In the genomic region with DNA sequence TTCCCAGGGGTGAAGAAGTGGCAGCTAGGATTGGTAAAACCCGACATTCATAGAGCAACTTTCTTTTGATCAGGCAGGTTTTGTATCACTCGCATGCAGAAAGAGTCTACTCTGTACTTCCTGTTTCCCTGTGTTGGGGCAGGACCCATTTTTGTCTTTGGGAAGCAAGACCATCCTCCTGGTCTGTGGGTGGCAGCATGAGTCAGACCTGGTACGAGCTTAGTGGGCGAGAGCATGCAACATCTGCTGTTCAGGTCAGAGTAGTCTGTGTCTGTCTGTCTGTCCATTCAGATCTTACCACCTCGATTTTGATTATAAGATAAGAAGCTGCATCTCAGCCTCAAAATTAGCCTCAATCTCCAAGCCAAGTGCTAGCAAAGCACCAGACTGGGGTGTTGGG, we compare ENCODE assay signal across 8 cellular contexts.
DNase-seq lines count a peak whose midpoint lies in the region; ATAC-seq and TF ChIP-seq lines count a peak whose summit lies in the region.

No MANE protein-coding gene starts in this region.

- peaks cover 5% of the 10 kb centered on the region for H3K36me3 Mint-ChIP-seq in CD8-positive, alpha-beta T cell
- peaks cover 39% of the 10 kb centered on the region for H3K36me3 Mint-ChIP-seq in activated T-helper 2 cell treated with anti-CD3 and anti-CD28 coated beads, Interferon-gamma antibody, Interleukin-2, Interleukin-4, amounts not matched to agents 10 μg/mL and 5 μg/mL and 100 μg/mL, durations not matched to agents 14 hours and 24 hours and 36 hours (ENCODE audit: low read depth)
- H3K36me3 Mint-ChIP-seq in neural progenitor cell, result no peaks in the 10 kb centered on the region

- peak; percentile 16 for ATAC-seq in CD8-positive, alpha-beta T cell
- no peak for ATAC-seq in HG03565 (IDR thresholded peaks at IDR 0.05; ENCODE audit: unreplicated experiment)
- ATAC-seq in HG02840 (IDR thresholded peaks at IDR 0.05; ENCODE audit: low FRiP score, unreplicated experiment), result no peak

- H3K4me2 ChIP-seq in neural progenitor cell, result peak overlapping the region; percentile 14

- peaks cover 27% of the 10 kb centered on the region for H4K20me1 ChIP-seq in neural progenitor cell (ENCODE audit: low read depth)

- no peaks in the 10 kb centered on the region for H3K27me3 Mint-ChIP-seq in CD8-positive, alpha-beta T cell (ENCODE audit: low read depth)
- no peaks in the 10 kb centered on the region for H3K27me3 Mint-ChIP-seq in activated T-helper 2 cell treated with anti-CD3 and anti-CD28 coated beads, Interferon-gamma antibody, Interleukin-2, Interleukin-4, amounts not matched to agents 10 μg/mL and 5 μg/mL and 100 μg/mL, durations not matched to agents 14 hours and 24 hours and 36 hours (ENCODE audit: low read depth)
- H3K27me3 Mint-ChIP-seq in neural progenitor cell (ENCODE audit: insufficient read depth, low read depth), result no peaks in the 10 kb centered on the region

- no peaks in the 10 kb centered on the region for H3K9me3 ChIP-seq in CD8-positive, alpha-beta T cell (ENCODE audit: low read length)
- H3K9me3 ChIP-seq in neural progenitor cell (ENCODE audit: low read depth), result no peaks in the 10 kb centered on the region

- DNase-seq in CD8-positive, alpha-beta T cell, result peak in 4 of 7 experiments; percentile 43 to 67 (median 53)
- peak; percentile 59 for DNase-seq in NCI-H2196 treated with DMSO at 0.1 percent for 48 hours (lab: John Stamatoyannopoulos, UW; ENCODE audit: unreplicated experiment)
- no peak for DNase-seq in activated T-helper 2 cell treated with anti-CD3 and anti-CD28 coated beads, Interferon-gamma antibody, Interleukin-2, Interleukin-4, amounts not matched to agents 10 μg/mL and 5 μg/mL and 100 μg/mL, durations not matched to agents 14 hours and 24 hours and 36 hours (ENCODE audit: low spot score)
- no peak for DNase-seq in neural progenitor cell (ENCODE audit: low spot score)
- DNase-seq in ecto neural progenitor cell (ENCODE audit: low spot score), result no peak
- no peak for DNase-seq in epidermal melanocyte (ENCODE audit: insufficient read length, low spot score)

- H3K9me3 Mint-ChIP-seq in CD8-positive, alpha-beta T cell, result no peaks in the 10 kb centered on the region
- H3K9me3 Mint-ChIP-seq in activated T-helper 2 cell treated with anti-CD3 and anti-CD28 coated beads, Interferon-gamma antibody, Interleukin-2, Interleukin-4, amounts not matched to agents 10 μg/mL and 5 μg/mL and 100 μg/mL, durations not matched to agents 14 hours and 24 hours and 36 hours, result no peaks in the 10 kb centered on the region
- no peaks in the 10 kb centered on the region for H3K9me3 Mint-ChIP-seq in neural progenitor cell

- H2AFZ ChIP-seq in neural progenitor cell (replicated peaks), result no peak overlapping the region

- H3K4me1 Mint-ChIP-seq in CD8-positive, alpha-beta T cell (ENCODE audit: low read depth), result peaks cover 75% of the 10 kb centered on the region
- peaks cover 66% of the 10 kb centered on the region for H3K4me1 Mint-ChIP-seq in activated T-helper 2 cell treated with anti-CD3 and anti-CD28 coated beads, Interferon-gamma antibody, Interleukin-2, Interleukin-4, amounts not matched to agents 10 μg/mL and 5 μg/mL and 100 μg/mL, durations not matched to agents 14 hours and 24 hours and 36 hours (ENCODE audit: low read depth)
- H3K4me1 Mint-ChIP-seq in neural progenitor cell, result peaks cover 51% of the 10 kb centered on the region

- H3K4me3 ChIP-seq in CD8-positive, alpha-beta T cell (ENCODE audit: low read depth, low read length), result no peak overlapping the region
- H3K4me3 ChIP-seq in neural progenitor cell, result no peak overlapping the region

- H3K4me1 ChIP-seq in CD8-positive, alpha-beta T cell (ENCODE audit: insufficient read depth, low read length), result peaks cover 65% of the 10 kb centered on the region
- peaks cover 32% of the 10 kb centered on the region for H3K4me1 ChIP-seq in neural progenitor cell

- no peaks in the 10 kb centered on the region for H3K79me2 ChIP-seq in neural progenitor cell (ENCODE audit: low read depth)

- no peaks in the 10 kb centered on the region for H3K36me3 ChIP-seq in CD8-positive, alpha-beta T cell (ENCODE audit: insufficient read depth, low read length)
- H3K36me3 ChIP-seq in neural progenitor cell, result no peaks in the 10 kb centered on the region

- intact Hi-C loops in CD8-positive, alpha-beta T cell (cut with DNase I, micrococcal nuclease), result loop anchor here in 1 of 2 experiments (5.0 to 10.0 kb wide), 5 partner anchors 38 to 1705 kb away; partner anchors contain the start of genes COQ7 and SMG1
- intact Hi-C loops in activated T-helper 2 cell treated with anti-CD3 and anti-CD28 coated beads, Interferon-gamma antibody, Interleukin-2, Interleukin-4, amounts not matched to agents 10 μg/mL and 5 μg/mL and 100 μg/mL, durations not matched to agents 14 hours and 24 hours and 36 hours (cut with micrococcal nuclease), result loop anchor here (2.0 kb wide), 1 partner anchor 13 kb away; no protein-coding TSS in a partner anchor

- no peak for TF ChIP-seq CTCF in CD8-positive, alpha-beta T cell (IDR thresholded peaks at IDR 0.05)
- TF ChIP-seq CTCF in neural progenitor cell (IDR thresholded peaks at IDR 0.05), result no peak

- H3K27me3 ChIP-seq in CD8-positive, alpha-beta T cell (ENCODE audit: insufficient read depth, low read length), result no peaks in the 10 kb centered on the region
- H3K27me3 ChIP-seq in neural progenitor cell, result no peaks in the 10 kb centered on the region

- H3K27ac Mint-ChIP-seq in CD8-positive, alpha-beta T cell, result peak overlapping the region; percentile 97
- H3K27ac Mint-ChIP-seq in activated T-helper 2 cell treated with anti-CD3 and anti-CD28 coated beads, Interferon-gamma antibody, Interleukin-2, Interleukin-4, amounts not matched to agents 10 μg/mL and 5 μg/mL and 100 μg/mL, durations not matched to agents 14 hours and 24 hours and 36 hours, result peak overlapping the region; percentile 63
- H3K27ac Mint-ChIP-seq in neural progenitor cell, result no peak overlapping the region

- CTCF ChIA-PET in CD8-positive, alpha-beta T cell (lab: Charles Lee), result interaction anchor here (0.6 to 3.7 kb wide), 9 partner anchors 10 to 220 kb away, joined by 3 to 12 read pairs (median 4); no protein-coding TSS in a partner anchor

- H3K9ac ChIP-seq in neural progenitor cell, result no peak overlapping the region

- peaks cover 3% of the 10 kb centered on the region for H3F3A ChIP-seq in neural progenitor cell (ENCODE audit: low read depth)

- no peak overlapping the region for H3K27ac ChIP-seq in CD8-positive, alpha-beta T cell (ENCODE audit: low read depth, low read length)
- H3K27ac ChIP-seq in neural progenitor cell, result no peak overlapping the region

- POLR2A ChIA-PET in CD8-positive, alpha-beta T cell (lab: Charles Lee), result interaction anchor here (0.7 to 4.1 kb wide), 3 partner anchors 11 to 109 kb away, joined by 3 to 32 read pairs (median 3); no protein-coding TSS in a partner anchor

- peak overlapping the region; percentile 54 for H3K4me3 Mint-ChIP-seq in CD8-positive, alpha-beta T cell
- peak overlapping the region; percentile 26 for H3K4me3 Mint-ChIP-seq in activated T-helper 2 cell treated with anti-CD3 and anti-CD28 coated beads, Interferon-gamma antibody, Interleukin-2, Interleukin-4, amounts not matched to agents 10 μg/mL and 5 μg/mL and 100 μg/mL, durations not matched to agents 14 hours and 24 hours and 36 hours (ENCODE audit: low read depth)
- no peak overlapping the region for H3K4me3 Mint-ChIP-seq in neural progenitor cell

Comparison
In these comparisons a context has a peak if more than half of its experiments do, and no peak if none do; other contexts are left out.
1. DNase-seq: peak in CD8-positive, alpha-beta T cell (4 of 7) and NCI-H2196 treated with DMSO at 0.1 percent for 48 hours (single experiment); none in activated T-helper 2 cell treated with anti-CD3 and anti-CD28 coated beads, Interferon-gamma antibody, Interleukin-2, Interleukin-4, amounts not matched to agents 10 μg/mL and 5 μg/mL and 100 μg/mL, durations not matched to agents 14 hours and 24 hours and 36 hours (single experiment), neural progenitor cell (single experiment), ecto neural progenitor cell (single experiment) and epidermal melanocyte (single experiment).